10 cellular contexts compared by ENCODE assay signal in genomic region chr9:36193049-36193448, GRCh38. TPM values are rescaled to one million over a fixed set of nuclear protein-coding genes. Genes with fewer than 3 reads are reported as not detected.
DNase-seq lines count a peak whose midpoint lies in the region; ATAC-seq, FAIRE-seq and TF ChIP-seq lines count a peak whose summit lies in the region.
"Had no signal": no experiment of that assay in that cellular context is flagged by ENCODE, and none has a peak within 500 bp of the region (broad histone marks: within the 10 kb centered on the region; RNA-seq: fewer than 3 reads in every experiment).

No MANE protein-coding gene starts in this region.

- H3K9me2 ChIP-seq in OCI-LY1 (ENCODE audit: low read depth, low read length): no peaks in the 10 kb centered on the region

- H3K9me3 ChIP-seq in OCI-LY1 (ENCODE audit: low read length) (no peaks in the 10 kb centered on the region), H1 (ENCODE audit: insufficient read depth in 2 of 2, low read depth in 1 of 2, low read length in 1 of 2) (no peaks in the 10 kb centered on the region)

- peaks cover 52% of the 10 kb centered on the region for H3K79me2 ChIP-seq in OCI-LY1 (ENCODE audit: insufficient read depth, low read length)
- peaks cover 36 to 64% of the 10 kb centered on the region in 2 experiments for H3K79me2 ChIP-seq in H1 (ENCODE audit: control insufficient read depth in 1 of 2, insufficient read depth in 2 of 2, low read length in 2 of 2)

- 87% methylated on average over 4 of the region's 4 CpGs; no CpG with 5 or more reads in 1 of the 2 experiments for WGBS in H1 (ENCODE audit: extremely low coverage in 1 of 2, insufficient coverage in 1 of 2, insufficient read length in 1 of 2, insufficient replicate concordance in 2 of 2, low coverage in 1 of 2, low lambda C conversion rate in 2 of 2, missing lambda C conversion rate in 1 of 2), 2 experiments

- CTCF ChIA-PET in H1 (lab: Charles Lee; ENCODE audit: partially characterized antibody): interaction anchor here (0.9 to 2.7 kb wide), 4 partner anchors 12 to 87 kb away, joined by 3 to 12 read pairs (median 4); no protein-coding TSS in a partner anchor

- no peak overlapping the region for H2AFZ ChIP-seq in OCI-LY1 (ENCODE audit: low read length)
- no peak overlapping the region for H2AFZ ChIP-seq in H1 (ENCODE audit: low read length)

- H2BK20ac ChIP-seq in H1 (ENCODE audit: low read length): no peak overlapping the region

- TF ChIP-seq RAD21 in H1 (IDR thresholded peaks at IDR 0.05 in 1 of 2, conservative IDR thresholded peaks at IDR 0.05 in 1 of 2; ENCODE audit: low read depth in 2 of 2, low read length in 2 of 2): no peak

- DNase-seq in EH (ENCODE audit: low read depth): peak; percentile 16
- DNase-seq in H1 (ENCODE audit: low read depth in 1 of 2, low spot score in 2 of 2): no peak
- no peak for DNase-seq in osteocyte (ENCODE audit: extremely low spot score, unreplicated experiment)
- DNase-seq in H4 (ENCODE audit: low spot score): no peak
- DNase-seq in NCI-H226: no peak
- DNase-seq: activated effector memory CD4-positive, alpha-beta T cell treated with Interleukin-2 at 50 U/mL for 16 hours; NCI-H748 treated with DMSO at 0.1 percent for 48 hours had no signal

- peak overlapping the region; percentile 45 for H3K27ac Mint-ChIP-seq in osteocyte (ENCODE audit: unreplicated experiment)

- H3K23me2 ChIP-seq in H1 (ENCODE audit: low read depth, low read length): peaks cover 8% of the 10 kb centered on the region

- TF ChIP-seq EP300 in H1 (IDR thresholded peaks at IDR 0.05; ENCODE audit: borderline replicate concordance in 1 of 2, low read depth in 2 of 2, low read length in 2 of 2): no peak

- H3K4me3 ChIP-seq in OCI-LY1 (ENCODE audit: low read depth, low read length, poor library complexity, severe bottlenecking) (peak overlapping the region; percentile 92), H1 (ENCODE audit: extremely low read depth in 1 of 4, insufficient read depth in 2 of 4, low read depth in 3 of 4, low read length in 4 of 4) (peak overlapping the region in 3 of 4 experiments; percentile 86 to 97 (median 97); a peak in 4 of 8 replicates)

- no peak overlapping the region for H3K23ac ChIP-seq in H1 (ENCODE audit: insufficient read length)

- FAIRE-seq in H1 (lab: Jason Lieb, UNC): no peak

- no peaks in the 10 kb centered on the region for H3F3A ChIP-seq in OCI-LY1 (ENCODE audit: insufficient read depth, low read length)

- TF ChIP-seq POLR2A in H1 (IDR thresholded peaks at IDR 0.05; ENCODE audit: control extremely low read depth in 1 of 2, low read depth in 2 of 2, low read length in 2 of 2): no peak

- H3K4me1 ChIP-seq in OCI-LY1 (ENCODE audit: insufficient read depth, low read length, severe bottlenecking): peaks cover 36% of the 10 kb centered on the region
- H3K4me1 ChIP-seq in H1 (replicated peaks in 1 of 4; ENCODE audit: control insufficient read depth in 3 of 4, insufficient read depth in 4 of 4, low read length in 3 of 4): peaks cover 6 to 12% (median 10%) of the 10 kb centered on the region in 4 experiments; a peak in 6 of 7 replicates

- H3K4ac ChIP-seq in H1 (replicated peaks; ENCODE audit: insufficient read length, low read depth, low read length): no peak overlapping the region

- H4K8ac ChIP-seq in H1 (ENCODE audit: extremely low read depth, insufficient read depth, low read length): no peak overlapping the region

- H3K36me3 ChIP-seq in OCI-LY1 (ENCODE audit: insufficient read depth, low read length) (peaks cover 42% of the 10 kb centered on the region), H1 (ENCODE audit: control insufficient read depth in 2 of 4, insufficient read depth in 4 of 4, low read length in 3 of 4) (peaks cover 0 to 10% (median 5%) of the 10 kb centered on the region in 4 experiments; a peak in 2 of 8 replicates)

- H2BK12ac ChIP-seq in H1 (ENCODE audit: low read depth, low read length): no peak overlapping the region

- H3K9ac ChIP-seq in OCI-LY1 (ENCODE audit: low read length): peak overlapping the region; percentile 90; the same call in 1 of the 2 replicates
- H3K9ac ChIP-seq in H1 (replicated peaks in 1 of 4; ENCODE audit: extremely low read depth in 1 of 4, low read depth in 3 of 4, low read length in 3 of 4): no peak overlapping the region; a peak in 1 of 7 replicates

- no peak overlapping the region for H2BK120ac ChIP-seq in H1 (replicated peaks; ENCODE audit: low read depth, low read length)

- H3K4me2 ChIP-seq in OCI-LY1 (ENCODE audit: low read length) (peak overlapping the region; percentile 97), H1 (ENCODE audit: insufficient read depth in 1 of 2, low read depth in 2 of 2, low read length in 2 of 2) (peak overlapping the region; percentile 95 to 99; a peak in 3 of 4 replicates)

- no peak overlapping the region for H4K5ac ChIP-seq in H1 (ENCODE audit: insufficient read length, low read depth, low read length)

- ATAC-seq in HG03097 (IDR thresholded peaks at IDR 0.05; ENCODE audit: low FRiP score, unreplicated experiment) (no peak), GM21423 (IDR thresholded peaks at IDR 0.05; ENCODE audit: unreplicated experiment) (no peak)

- no peak for TF ChIP-seq CTCF in OCI-LY1 (IDR thresholded peaks at IDR 0.05; ENCODE audit: low read length)
- no peak for TF ChIP-seq CTCF in H1 (IDR thresholded peaks at IDR 0.05; ENCODE audit: control extremely low read depth in 1 of 3, insufficient read depth in 1 of 3, low read depth in 1 of 3, low read length in 3 of 3)
- no peak for TF ChIP-seq CTCF in osteocyte (IDR thresholded peaks at IDR 0.05)

- H3K27ac ChIP-seq in OCI-LY1 (ENCODE audit: low read depth, low read length, poor library complexity, severe bottlenecking) (no peak overlapping the region), H1 (ENCODE audit: low read depth, low read length) (no peak overlapping the region)

- H3K56ac ChIP-seq in H1 (replicated peaks; ENCODE audit: insufficient read length, low read depth, low read length): no peak overlapping the region

- H3K36me3 Mint-ChIP-seq in osteocyte (ENCODE audit: unreplicated experiment): peaks cover 20% of the 10 kb centered on the region

- no peak overlapping the region for H2BK5ac ChIP-seq in H1 (ENCODE audit: low read depth, low read length)

- no peak overlapping the region for H2AK5ac ChIP-seq in H1 (ENCODE audit: low read depth, low read length)

- peak overlapping the region; percentile 84 for H3K4me3 Mint-ChIP-seq in osteocyte (ENCODE audit: unreplicated experiment)

- no peaks in the 10 kb centered on the region for H3K9me3 Mint-ChIP-seq in osteocyte (ENCODE audit: unreplicated experiment)

- POLR2A ChIA-PET in H1 (lab: Charles Lee; ENCODE audit: partially characterized antibody): interaction anchor here (1.4 to 3.4 kb wide), 4 partner anchors 18 to 135 kb away, joined by 3 to 10 read pairs (median 8); no protein-coding TSS in a partner anchor

- no peaks in the 10 kb centered on the region for H3K27me3 Mint-ChIP-seq in osteocyte (ENCODE audit: unreplicated experiment)

- no peak overlapping the region for H2BK15ac ChIP-seq in H1 (ENCODE audit: low read length)

- no peak overlapping the region for H3K18ac ChIP-seq in H1 (ENCODE audit: extremely low read depth, low read length)

- H3K27me3 ChIP-seq in OCI-LY1 (ENCODE audit: insufficient read depth, low read length): no peaks in the 10 kb centered on the region
- no peaks in the 10 kb centered on the region for H3K27me3 ChIP-seq in H1 (replicated peaks in 1 of 4; ENCODE audit: control insufficient read depth in 3 of 4, extremely low read depth in 1 of 4, insufficient read depth in 3 of 4, low read length in 3 of 4)

- H4K20me1 ChIP-seq in OCI-LY1 (ENCODE audit: insufficient read depth, low read length) (no peaks in the 10 kb centered on the region), H1 (replicated peaks in 1 of 2; ENCODE audit: control insufficient read depth in 1 of 2, insufficient read depth in 2 of 2, low read length in 2 of 2) (peaks cover 17 to 19% of the 10 kb centered on the region in 2 experiments)

- H3K4me1 Mint-ChIP-seq in osteocyte (ENCODE audit: unreplicated experiment): peaks cover 48% of the 10 kb centered on the region

- peaks cover 9% of the 10 kb centered on the region for H3K79me1 ChIP-seq in H1 (ENCODE audit: low read depth, low read length)

- no peak overlapping the region for H3K14ac ChIP-seq in H1 (ENCODE audit: insufficient read length)

- H4K91ac ChIP-seq in H1 (replicated peaks; ENCODE audit: insufficient read length, low read length): no peak overlapping the region

RNA-seq across cellular contexts. Expression of gene CLTA, which starts 2.3 kb away (rescaled TPM):
- 236 and 239 TPM in 2 replicates for total RNA-seq in H1 (2021; fragmentation: NEBNext Ultra II Directional; extraction: Animal tissue kit (Norgen Biotek cat#: 25700))
- 137 and 146 TPM in 2 replicates for polyA plus RNA-seq in H1 (2011; rRNA removed)
- polyA plus RNA-seq in H1 (2011; cell fraction: cytosol; rRNA removed): 239 TPM
- polyA plus RNA-seq in H1 (2011; cell fraction: nucleus; rRNA removed): 104 TPM
- polyA plus RNA-seq in H1 (2012, experiment 1 of 2): 235 to 274 TPM (median 252 TPM) in 4 replicates
- 360 TPM for polyA plus RNA-seq in H1 (2012, experiment 2 of 2)
- 195 TPM for polyA plus RNA-seq in H1 (2013, experiment 1 of 2)
- polyA plus RNA-seq in H1 (2013, experiment 2 of 2): 200 TPM
- 58.9 and 75.6 TPM in 2 replicates for polyA minus RNA-seq in H1 (2011; rRNA and poly(A)+ RNA removed)
- 112 TPM for polyA minus RNA-seq in H1 (2011; cell fraction: cytosol; rRNA and poly(A)+ RNA removed)
- polyA minus RNA-seq in H1 (2011; cell fraction: nucleus; rRNA and poly(A)+ RNA removed): 56.0 TPM
- 260 and 281 TPM in 2 replicates for total RNA-seq in osteocyte
- total RNA-seq in H4 (2014; rRNA removed; shearing (Covaris generic)): 441 and 475 TPM in 2 replicates

RNA-seq across cellular contexts. Expression of gene CCIN, which starts 23.9 kb away (rescaled TPM):
- 0.19 and 0.27 TPM in 2 replicates for total RNA-seq in H1 (2021; fragmentation: NEBNext Ultra II Directional; extraction: Animal tissue kit (Norgen Biotek cat#: 25700))
- 0.20 and 0.21 TPM in 2 replicates for polyA plus RNA-seq in H1 (2011; rRNA removed)
- 0.19 TPM for polyA plus RNA-seq in H1 (2011; cell fraction: cytosol; rRNA removed)
- 0.74 TPM for polyA plus RNA-seq in H1 (2011; cell fraction: nucleus; rRNA removed)
- polyA plus RNA-seq in H1 (2012, experiment 1 of 2): 0.12 to 0.19 TPM (median 0.18 TPM) in 3 of 4 replicates, not detected in the other
- 0.08 TPM for polyA plus RNA-seq in H1 (2012, experiment 2 of 2)
- 0.06 TPM for polyA plus RNA-seq in H1 (2013, experiment 1 of 2)
- 0.07 TPM for polyA plus RNA-seq in H1 (2013, experiment 2 of 2)
- polyA minus RNA-seq in H1 (2011; rRNA and poly(A)+ RNA removed): 1.1 and 1.8 TPM in 2 replicates
- not detected for polyA minus RNA-seq in H1 (2011; cell fraction: cytosol; rRNA and poly(A)+ RNA removed)
- 0.80 TPM for polyA minus RNA-seq in H1 (2011; cell fraction: nucleus; rRNA and poly(A)+ RNA removed)
- not detected in 2 replicates for total RNA-seq in osteocyte
- total RNA-seq in H4 (2014; rRNA removed; shearing (Covaris generic)): 0.17 TPM in 1 of 2 replicates, not detected in the other

RNA-seq across cellular contexts. Expression of gene GLIPR2, which starts 56.5 kb away (rescaled TPM):
- total RNA-seq in H1 (2021; fragmentation: NEBNext Ultra II Directional; extraction: Animal tissue kit (Norgen Biotek cat#: 25700)): 7.9 and 8.9 TPM in 2 replicates
- polyA plus RNA-seq in H1 (2011; rRNA removed): 10.2 and 12.0 TPM in 2 replicates
- polyA plus RNA-seq in H1 (2011; cell fraction: cytosol; rRNA removed): 13.7 TPM
- polyA plus RNA-seq in H1 (2011; cell fraction: nucleus; rRNA removed): 7.1 TPM
- polyA plus RNA-seq in H1 (2012, experiment 1 of 2): 11.5 to 15.4 TPM (median 13.1 TPM) in 4 replicates
- polyA plus RNA-seq in H1 (2012, experiment 2 of 2): 11.8 TPM
- 6.2 TPM for polyA plus RNA-seq in H1 (2013, experiment 1 of 2)
- 6.2 TPM for polyA plus RNA-seq in H1 (2013, experiment 2 of 2)
- polyA minus RNA-seq in H1 (2011; rRNA and poly(A)+ RNA removed): 5.5 and 7.2 TPM in 2 replicates
- 4.7 TPM for polyA minus RNA-seq in H1 (2011; cell fraction: cytosol; rRNA and poly(A)+ RNA removed)
- polyA minus RNA-seq in H1 (2011; cell fraction: nucleus; rRNA and poly(A)+ RNA removed): 3.7 TPM
- 29.1 and 30.6 TPM in 2 replicates for total RNA-seq in osteocyte
- total RNA-seq in H4 (2014; rRNA removed; shearing (Covaris generic)): 5.5 and 9.7 TPM in 2 replicates
